In genomic region chr7:148330124-148330818, GRCh38 we compare ENCODE assay signal across 20 cellular contexts.
"Had no signal": no experiment of that assay in that cellular context is flagged by ENCODE, and none has a peak within 500 bp of the region (broad histone marks: within the 10 kb centered on the region; RNA-seq: fewer than 3 reads in every experiment).

No MANE protein-coding gene starts in this region.

- H3K4me3 Mint-ChIP-seq: dendritic cell treated with granulocyte-macrophage colony-stimulating factor and Interleukin-4, amounts not matched to agents 40 ng/mL and 50 ng/mL, for 4 days; effector memory CD8-positive, alpha-beta T cell; immature natural killer cell; nephron had no signal

- H3K4me1 ChIP-seq: left ventricle myocardium inferior, lower lobe of right lung, right atrium auricular region, tibial artery, uterus had no signal

- H3K27ac ChIP-seq: esophagus squamous epithelium, gastroesophageal sphincter, left ventricle myocardium inferior, lower lobe of right lung, neutrophil, right atrium auricular region, tibial artery, upper lobe of left lung, uterus had no signal

- H3K27ac Mint-ChIP-seq: dendritic cell treated with granulocyte-macrophage colony-stimulating factor and Interleukin-4, amounts not matched to agents 40 ng/mL and 50 ng/mL, for 4 days; effector memory CD8-positive, alpha-beta T cell; nephron had no signal

- DNase-seq: effector memory CD8-positive, alpha-beta T cell; esophagus squamous epithelium; foreskin fibroblast; immature natural killer cell; left ventricle myocardium inferior; lower lobe of right lung; mesenchymal stem cell; midbrain; posterior cingulate gyrus; small intestine; stimulated activated CD4-positive, alpha-beta T cell treated with anti-CD3 and anti-CD28 coated beads, Interleukin-12 subunit alpha, Interleukin-12 subunit beta, amount 100 ng/mL, for 4 hours; stimulated activated naive CD4-positive, alpha-beta T cell treated with Interleukin-2 at 50 U/mL for 16 hours; tibial artery; uterus had no signal

- H3K36me3 ChIP-seq: esophagus squamous epithelium, gastroesophageal sphincter, left ventricle myocardium inferior, lower lobe of right lung, neutrophil, right atrium auricular region, tibial artery, upper lobe of left lung, uterus had no signal

- H3K4me3 ChIP-seq: esophagus squamous epithelium, gastroesophageal sphincter, left ventricle myocardium inferior, lower lobe of right lung, right atrium auricular region, tibial artery, upper lobe of left lung, uterus had no signal

- H3K27me3 ChIP-seq: esophagus squamous epithelium, neutrophil, right atrium auricular region, upper lobe of left lung, uterus had no signal

- ATAC-seq: effector memory CD8-positive, alpha-beta T cell; gastroesophageal sphincter; lower lobe of right lung had no signal

- H3K9me3 ChIP-seq: gastroesophageal sphincter, left ventricle myocardium inferior, lower lobe of right lung, neutrophil, right atrium auricular region, tibial artery, upper lobe of left lung, uterus had no signal
